Comparison of ENCODE assay signal across 8 cellular contexts in the genomic region with DNA sequence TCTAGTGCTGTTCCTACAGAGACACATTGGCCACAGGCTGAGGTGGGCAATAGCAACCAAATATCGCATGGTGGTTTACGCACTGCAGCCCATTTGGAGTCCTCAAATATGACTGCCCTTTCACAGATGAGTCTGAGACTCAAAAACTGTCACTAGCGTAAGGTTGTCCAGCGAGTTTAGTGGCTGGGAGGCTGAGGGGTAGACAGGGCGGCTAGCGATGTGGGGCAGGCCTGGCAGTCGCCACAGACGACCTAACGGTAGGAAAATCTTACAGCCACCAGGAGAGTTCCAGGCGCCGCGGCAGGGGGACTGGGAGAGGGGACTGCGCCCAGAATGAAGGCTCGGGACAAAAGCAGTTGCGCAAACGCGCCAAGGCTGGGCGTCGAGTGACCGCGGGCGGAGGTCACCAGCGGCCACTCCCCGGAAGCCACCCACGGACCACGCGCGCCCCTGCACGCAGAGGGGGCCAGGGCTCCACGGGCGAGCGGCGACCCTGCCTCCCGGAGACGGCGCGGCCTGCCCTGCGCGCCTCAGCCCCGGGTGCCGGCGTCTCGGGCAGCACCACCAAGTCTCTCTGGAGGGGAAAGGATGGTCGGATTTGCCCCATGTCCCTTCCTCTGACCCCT. TPM values are rescaled to one million over a fixed set of nuclear protein-coding genes. Genes with fewer than 3 reads are reported as not detected.
DNase-seq lines count a peak whose midpoint lies in the region; ATAC-seq lines count a peak whose summit lies in the region.

No MANE protein-coding gene starts in this region.

- H3K27me3 ChIP-seq in HUES48 (ENCODE audit: control insufficient read depth, insufficient read depth, low read length) (no peaks in the 10 kb centered on the region), skeletal muscle tissue (ENCODE audit: control insufficient read depth in 3 of 3, insufficient read depth in 3 of 3, low read length in 3 of 3) (no peaks in the 10 kb centered on the region)

- H3K4me3 ChIP-seq in HUES48 (ENCODE audit: low read depth, low read length) = peak overlapping the region; percentile 76
- H3K4me3 ChIP-seq in iPS-11a (ENCODE audit: low read depth, low read length) = peak overlapping the region; percentile 70
- H3K4me3 ChIP-seq in skeletal muscle tissue (ENCODE audit: low read length in 3 of 3) = peak overlapping the region; percentile 78 to 81 (median 80)

- peak overlapping the region; percentile 85 for H3K4me3 Mint-ChIP-seq in activated naive CD8-positive, alpha-beta T cell treated with anti-CD3 and anti-CD28 coated beads, Interleukin-2, amount 50 U/mL, for 24 hours

- H3K9ac ChIP-seq in HUES48 (ENCODE audit: low read depth, low read length) = peak overlapping the region; percentile 50; the same call in 1 of the 2 replicates
- peak overlapping the region; percentile 92 to 98 (median 98) for H3K9ac ChIP-seq in skeletal muscle tissue (ENCODE audit: low read depth in 1 of 3, low read length in 3 of 3)

- peak; percentile 64 for DNase-seq in DMS53 (lab: John Stamatoyannopoulos, UW)
- DNase-seq in DMS53 treated with DMSO at 0.1 percent for 48 hours (lab: John Stamatoyannopoulos, UW; ENCODE audit: unreplicated experiment) = no peak
- DNase-seq in activated naive CD8-positive, alpha-beta T cell treated with anti-CD3 and anti-CD28 coated beads, Interleukin-2, amount 50 U/mL, for 24 hours = peak; percentile 49
- DNase-seq in epidermal melanocyte (ENCODE audit: insufficient read length, low spot score) = no peak
- no peak for DNase-seq in GOT3 (lab: John Stamatoyannopoulos, UW)

- H3K9me3 Mint-ChIP-seq in activated naive CD8-positive, alpha-beta T cell treated with anti-CD3 and anti-CD28 coated beads, Interleukin-2, amount 50 U/mL, for 24 hours = no peaks in the 10 kb centered on the region

- peaks cover 25% of the 10 kb centered on the region for H3K4me1 ChIP-seq in HUES48 (ENCODE audit: control insufficient read depth, insufficient read depth, low read length)
- H3K4me1 ChIP-seq in skeletal muscle tissue (ENCODE audit: control insufficient read depth in 3 of 3, insufficient read depth in 3 of 3, low read length in 3 of 3) = peaks cover 37 to 51% (median 39%) of the 10 kb centered on the region in 3 donors

- no peaks in the 10 kb centered on the region for H3K27me3 Mint-ChIP-seq in activated naive CD8-positive, alpha-beta T cell treated with anti-CD3 and anti-CD28 coated beads, Interleukin-2, amount 50 U/mL, for 24 hours

- peaks cover 61% of the 10 kb centered on the region for H3K4me1 Mint-ChIP-seq in activated naive CD8-positive, alpha-beta T cell treated with anti-CD3 and anti-CD28 coated beads, Interleukin-2, amount 50 U/mL, for 24 hours

- H3K27ac ChIP-seq in HUES48 (ENCODE audit: low read depth, low read length) (peak overlapping the region; percentile 64), skeletal muscle tissue (ENCODE audit: low read depth, low read length) (peak overlapping the region; percentile 100)

- H3K9me3 ChIP-seq in HUES48 (ENCODE audit: control insufficient read depth, insufficient read depth, low read length) (no peaks in the 10 kb centered on the region), skeletal muscle tissue (ENCODE audit: control insufficient read depth in 3 of 3, low read length in 3 of 3) (no peaks in the 10 kb centered on the region)

- H3K27ac Mint-ChIP-seq in activated naive CD8-positive, alpha-beta T cell treated with anti-CD3 and anti-CD28 coated beads, Interleukin-2, amount 50 U/mL, for 24 hours = peak overlapping the region; percentile 95

- H3K36me3 ChIP-seq in HUES48 (ENCODE audit: control insufficient read depth, insufficient read depth, low read length) (peaks cover 2% of the 10 kb centered on the region; the same call in 1 of the 2 replicates), skeletal muscle tissue (ENCODE audit: control insufficient read depth in 3 of 3, insufficient read depth in 3 of 3, low read length in 3 of 3) (no peaks in the 10 kb centered on the region)

- H3K36me3 Mint-ChIP-seq in activated naive CD8-positive, alpha-beta T cell treated with anti-CD3 and anti-CD28 coated beads, Interleukin-2, amount 50 U/mL, for 24 hours (ENCODE audit: low read depth) = peaks cover 11% of the 10 kb centered on the region

- ATAC-seq in activated naive CD8-positive, alpha-beta T cell treated with anti-CD3 and anti-CD28 coated beads, Interleukin-2, amount 50 U/mL, for 24 hours = no peak

RNA-seq across cellular contexts. Expression of a gene that starts 0.7 kb away (rescaled TPM):
- total RNA-seq in skeletal muscle tissue = 20.9 TPM

RNA-seq across cellular contexts. Expression of a gene that starts 7.9 kb away (rescaled TPM):
- total RNA-seq in skeletal muscle tissue = 26.6 TPM

Comparison
In these comparisons a context has a peak if more than half of its experiments do, and no peak if none do; other contexts are left out.
1. DNase-seq: peak in DMS53 (single experiment) and activated naive CD8-positive, alpha-beta T cell treated with anti-CD3 and anti-CD28 coated beads, Interleukin-2, amount 50 U/mL, for 24 hours (single experiment); none in DMS53 treated with DMSO at 0.1 percent for 48 hours (single experiment), epidermal melanocyte (single experiment) and GOT3 (single experiment).
2. Peak in every context shown above with its lines, with median percentiles within 50 percentile points of each other: H3K4me3 ChIP-seq.